In the genomic region with DNA sequence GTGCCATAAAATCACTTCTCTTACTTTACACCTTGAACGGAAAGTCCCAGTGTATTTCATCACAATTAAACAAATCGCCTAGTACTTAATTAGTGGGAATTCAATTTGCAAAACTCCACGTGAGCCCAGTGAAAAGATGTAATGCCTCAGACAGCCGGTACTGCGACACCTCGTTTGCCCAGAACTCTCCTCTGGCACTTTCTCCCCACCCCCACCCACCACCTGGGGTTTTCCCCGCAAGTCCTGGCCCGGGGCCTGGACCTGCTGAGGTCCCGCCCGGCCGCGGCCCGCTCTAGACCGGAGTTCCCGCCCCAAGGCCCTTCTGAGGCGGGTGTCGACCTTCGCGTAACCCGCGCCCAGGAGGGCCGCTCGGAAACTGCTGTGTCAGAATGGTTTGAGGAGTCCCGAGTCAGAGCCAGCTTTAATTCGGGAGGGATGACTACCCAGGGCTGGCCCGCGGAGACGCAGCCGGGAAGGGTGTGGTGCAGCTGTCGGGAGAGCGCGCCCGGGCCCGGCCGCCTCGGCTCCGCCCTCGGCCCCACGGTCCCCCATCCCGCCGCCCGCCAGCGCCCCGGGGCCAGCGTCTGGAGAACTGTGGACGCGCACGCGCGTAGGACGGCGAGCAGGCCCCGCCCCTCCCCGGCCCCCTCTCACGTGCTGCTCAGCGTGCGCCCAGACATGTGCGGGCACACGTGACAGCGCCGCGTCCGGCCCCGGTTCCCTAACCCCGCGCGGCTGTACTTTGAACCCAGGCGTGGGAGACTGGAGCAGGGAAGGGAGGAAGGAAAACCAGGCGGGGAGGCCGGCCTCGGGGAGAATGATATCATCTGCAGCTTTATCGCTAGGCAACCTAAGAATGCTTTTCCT, we compare ENCODE assay signal across 1 cellular context.
A peak's percentile ranks its signal among the peaks of the same experiment; 100 is the strongest.
TF ChIP-seq lines count a peak whose summit lies in the region.

No MANE protein-coding gene starts in this region.

TF ChIP-seq in SK-N-SH, 30 proteins besides CTCF, POLR2A, EP300 and RAD21 (continued from another document):
- TF ChIP-seq, protein P1, sequence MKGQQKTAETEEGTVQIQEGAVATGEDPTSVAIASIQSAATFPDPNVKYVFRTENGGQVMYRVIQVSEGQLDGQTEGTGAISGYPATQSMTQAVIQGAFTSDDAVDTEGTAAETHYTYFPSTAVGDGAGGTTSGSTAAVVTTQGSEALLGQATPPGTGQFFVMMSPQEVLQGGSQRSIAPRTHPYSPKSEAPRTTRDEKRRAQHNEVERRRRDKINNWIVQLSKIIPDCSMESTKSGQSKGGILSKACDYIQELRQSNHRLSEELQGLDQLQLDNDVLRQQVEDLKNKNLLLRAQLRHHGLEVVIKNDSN (IDR thresholded peaks at IDR 0.05; ENCODE audit: borderline replicate concordance, low read depth), result peak; percentile 89
TF ChIP-seq in SK-N-SH: peak in this region for 11.
